1 cellular context compared by ENCODE assay signal in genomic region chrX:101028562-101028961, GRCh38.
TF ChIP-seq lines count a peak whose summit lies in the region.

No MANE protein-coding gene starts in this region.

TF ChIP-seq in endothelial cell of umbilical vein, 7 proteins besides CTCF, POLR2A, EP300 and RAD21:
- no peak for TF ChIP-seq FOS (IDR thresholded peaks at IDR 0.05; ENCODE audit: borderline replicate concordance, insufficient read depth, low read length)
- no peak for TF ChIP-seq MYC (IDR thresholded peaks at IDR 0.05; ENCODE audit: low read depth, low read length)
- TF ChIP-seq POLR2AphosphoS5 (IDR thresholded peaks at IDR 0.05; ENCODE audit: insufficient read depth, low read depth, low read length): no peak
- TF ChIP-seq JUN (IDR thresholded peaks at IDR 0.05; ENCODE audit: borderline replicate concordance, insufficient read depth, insufficient read length, low read depth): no peak
- TF ChIP-seq MAX (IDR thresholded peaks at IDR 0.05; ENCODE audit: insufficient read depth, insufficient read length): no peak
- no peak for TF ChIP-seq GATA2 (IDR thresholded peaks at IDR 0.05; ENCODE audit: insufficient read depth, insufficient read length, low read depth, low read length)
TF ChIP-seq in endothelial cell of umbilical vein: peak in this region for 0.
